Comparison of ENCODE assay signal across 23 cellular contexts in the genomic region with DNA sequence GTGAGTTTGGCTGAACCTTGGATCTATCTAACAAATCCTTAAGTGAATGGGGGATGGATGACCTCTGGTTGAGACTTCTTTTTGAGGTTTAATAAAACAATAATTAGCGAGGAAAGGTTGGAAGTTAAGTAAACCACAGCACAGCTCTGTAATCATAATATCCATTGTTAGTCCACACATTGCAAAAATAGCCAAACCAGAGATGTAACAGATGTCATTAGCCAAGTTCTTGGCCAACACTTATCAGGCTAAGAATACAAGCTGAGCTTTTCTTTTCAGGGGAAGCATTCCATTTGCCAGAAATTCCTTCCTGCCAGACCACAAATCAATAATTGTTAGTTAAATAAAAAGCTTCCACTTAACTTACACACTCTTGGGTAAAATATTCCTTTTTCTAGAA. TPM values are rescaled to one million over a fixed set of nuclear protein-coding genes. Genes with fewer than 3 reads are reported as not detected.
DNase-seq lines count a peak whose midpoint lies in the region; ATAC-seq and TF ChIP-seq lines count a peak whose summit lies in the region.
"Had no signal": no experiment of that assay in that cellular context is flagged by ENCODE, and none has a peak within 500 bp of the region (broad histone marks: within the 10 kb centered on the region; RNA-seq: fewer than 3 reads in every experiment).

No MANE protein-coding gene starts in this region.

- intact Hi-C loops in right lobe of liver (cut with DNase I): no loop called here

- ATAC-seq in right lobe of liver: no peak

- H3K4me3 ChIP-seq in liver (ENCODE audit: low read depth in 1 of 3, low read length in 3 of 3) (no peak overlapping the region), right lobe of liver (no peak overlapping the region), choroid plexus epithelial cell (ENCODE audit: low read depth, low read length) (no peak overlapping the region)
- H3K4me3 ChIP-seq: BLaER1, PC-9, SJSA1 had no signal

- DNase-seq in right lobe of liver: no peak
- peak; percentile 12 for DNase-seq in choroid plexus epithelial cell (ENCODE audit: low read depth)
- DNase-seq in left kidney (ENCODE audit: low read depth, low spot score): peak; percentile 41
- no peak for DNase-seq in SIG-M5 treated with dmso at 0.1 percent for 504 hours (lab: John Stamatoyannopoulos, UW; ENCODE audit: unreplicated experiment)
- no peak for DNase-seq in NOMO-1 treated with dmso at 0.1 percent for 144 hours (lab: John Stamatoyannopoulos, UW; ENCODE audit: unreplicated experiment)
- no peak for DNase-seq in stimulated activated CD4-positive, alpha-beta T cell treated with anti-CD3 and anti-CD28 coated beads, Interleukin-2, amount 100 ng/mL, for 48 hours
- DNase-seq: CD4-positive, alpha-beta memory T cell; DMS53; EL; GOT3; MM.1S; NCI-H1092; NCI-H1436 treated with DMSO at 0.1 percent for 48 hours; NCI-H2081; NCI-H226; NCI-H524 treated with DMSO at 0.1 percent for 48 hours; PC-9 had no signal

- H3K9ac ChIP-seq in liver (ENCODE audit: low read depth in 1 of 2, low read length in 2 of 2): no peak overlapping the region
- H3K9ac ChIP-seq: BLaER1 had no signal

- no peaks in the 10 kb centered on the region for H3K9me3 ChIP-seq in liver (ENCODE audit: control insufficient read depth in 4 of 4, low read length in 3 of 4)
- no peaks in the 10 kb centered on the region for H3K9me3 ChIP-seq in right lobe of liver
- H3K9me3 ChIP-seq: SJSA1 had no signal

- H3K36me3 ChIP-seq in liver (ENCODE audit: control insufficient read depth in 4 of 4, insufficient read depth in 3 of 4, low read depth in 1 of 4, low read length in 3 of 4): no peaks in the 10 kb centered on the region
- no peaks in the 10 kb centered on the region for H3K36me3 ChIP-seq in right lobe of liver
- H3K36me3 ChIP-seq: BLaER1, SJSA1 had no signal

- H3K27ac ChIP-seq in liver (ENCODE audit: low read depth in 1 of 2, low read length in 2 of 2) (no peak overlapping the region), right lobe of liver (no peak overlapping the region)
- H3K27ac ChIP-seq: BLaER1, PC-9, RWPE1, SJSA1 had no signal

- H3K27me3 ChIP-seq in liver (ENCODE audit: control insufficient read depth in 4 of 4, insufficient read depth in 4 of 4, low read length in 3 of 4): no peaks in the 10 kb centered on the region
- H3K27me3 ChIP-seq in right lobe of liver: no peaks in the 10 kb centered on the region
- H3K27me3 ChIP-seq: BLaER1, SJSA1 had no signal

- H3K4me1 ChIP-seq in liver (ENCODE audit: control insufficient read depth in 4 of 4, insufficient read depth in 4 of 4, low read length in 3 of 4): no peaks in the 10 kb centered on the region
- H3K4me1 ChIP-seq in right lobe of liver: no peaks in the 10 kb centered on the region
- H3K4me1 ChIP-seq: BLaER1, SJSA1 had no signal

- TF ChIP-seq POLR2A in right lobe of liver (IDR thresholded peaks at IDR 0.05): no peak

- TF ChIP-seq RAD21 in liver (IDR thresholded peaks at IDR 0.05): no peak

- TF ChIP-seq CTCF in liver (IDR thresholded peaks at IDR 0.05; ENCODE audit: low read depth, low read length, missing input control) (no peak), right lobe of liver (IDR thresholded peaks at IDR 0.05) (no peak), choroid plexus epithelial cell (conservative IDR thresholded peaks at IDR 0.05; ENCODE audit: low read depth, low read length) (no peak)

- 56% methylated on average over 1 of the region's 1 CpG for WGBS in liver
- 38% methylated on average over 1 of the region's 1 CpG for WGBS in right lobe of liver (ENCODE audit: insufficient coverage, low coverage, low lambda C conversion rate, missing lambda C conversion rate)

TF ChIP-seq in liver, 16 proteins besides CTCF, POLR2A, EP300 and RAD21:
- TF ChIP-seq, protein P1, sequence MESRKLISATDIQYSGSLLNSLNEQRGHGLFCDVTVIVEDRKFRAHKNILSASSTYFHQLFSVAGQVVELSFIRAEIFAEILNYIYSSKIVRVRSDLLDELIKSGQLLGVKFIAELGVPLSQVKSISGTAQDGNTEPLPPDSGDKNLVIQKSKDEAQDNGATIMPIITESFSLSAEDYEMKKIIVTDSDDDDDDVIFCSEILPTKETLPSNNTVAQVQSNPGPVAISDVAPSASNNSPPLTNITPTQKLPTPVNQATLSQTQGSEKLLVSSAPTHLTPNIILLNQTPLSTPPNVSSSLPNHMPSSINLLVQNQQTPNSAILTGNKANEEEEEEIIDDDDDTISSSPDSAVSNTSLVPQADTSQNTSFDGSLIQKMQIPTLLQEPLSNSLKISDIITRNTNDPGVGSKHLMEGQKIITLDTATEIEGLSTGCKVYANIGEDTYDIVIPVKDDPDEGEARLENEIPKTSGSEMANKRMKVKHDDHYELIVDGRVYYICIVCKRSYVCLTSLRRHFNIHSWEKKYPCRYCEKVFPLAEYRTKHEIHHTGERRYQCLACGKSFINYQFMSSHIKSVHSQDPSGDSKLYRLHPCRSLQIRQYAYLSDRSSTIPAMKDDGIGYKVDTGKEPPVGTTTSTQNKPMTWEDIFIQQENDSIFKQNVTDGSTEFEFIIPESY (IDR thresholded peaks at IDR 0.05): no peak
- TF ChIP-seq, protein P2, sequence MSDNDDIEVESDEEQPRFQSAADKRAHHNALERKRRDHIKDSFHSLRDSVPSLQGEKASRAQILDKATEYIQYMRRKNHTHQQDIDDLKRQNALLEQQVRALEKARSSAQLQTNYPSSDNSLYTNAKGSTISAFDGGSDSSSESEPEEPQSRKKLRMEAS (IDR thresholded peaks at IDR 0.05): no peak
- TF ChIP-seq SP1 (IDR thresholded peaks at IDR 0.05) (no peak), NR2F2 (IDR thresholded peaks at IDR 0.05) (peak; percentile 21), GABPA (IDR thresholded peaks at IDR 0.05 in 1 of 2, conservative IDR thresholded peaks at IDR 0.05 in 1 of 2) (no peak)

RNA-seq across cellular contexts. Expression of a gene that starts 59.1 kb away (rescaled TPM):
- total RNA-seq in liver: not detected
- not detected for polyA plus RNA-seq in liver
- total RNA-seq in right lobe of liver: not detected
- total RNA-seq: A673; CD4-positive, alpha-beta memory T cell; LHCN-M2; PC-9; SJSA1 had no signal
- polyA plus RNA-seq: CD4-positive, alpha-beta memory T cell had no signal

Comparison
In these comparisons a context has a peak if more than half of its experiments do, and no peak if none do; other contexts are left out.
1. DNase-seq: peak in choroid plexus epithelial cell (single experiment) and left kidney (single experiment); none in right lobe of liver (0 of 3), SIG-M5 treated with dmso at 0.1 percent for 504 hours (single experiment), NOMO-1 treated with dmso at 0.1 percent for 144 hours (single experiment) and stimulated activated CD4-positive, alpha-beta T cell treated with anti-CD3 and anti-CD28 coated beads, Interleukin-2, amount 100 ng/mL, for 48 hours (0 of 2).